Comparison of ENCODE assay signal across 12 cellular contexts in genomic region chr12:71157601-71158233, GRCh38. TPM values are rescaled to one million over a fixed set of nuclear protein-coding genes. Genes with fewer than 3 reads are reported as not detected.
DNase-seq lines count a peak whose midpoint lies in the region; ATAC-seq and TF ChIP-seq lines count a peak whose summit lies in the region.
"Had no signal": no experiment of that assay in that cellular context is flagged by ENCODE, and none has a peak within 500 bp of the region (broad histone marks: within the 10 kb centered on the region; RNA-seq: fewer than 3 reads in every experiment).

TSPAN8 (minus strand) TSS chr12:71157999; CDS start chr12:71157678, 321 bp downstream.

- H3K27me3 ChIP-seq in BE2C (no peaks in the 10 kb centered on the region), dorsolateral prefrontal cortex (peaks cover 0 to 3% (median 0%) of the 10 kb centered on the region in 45 donors), ovary (no peaks in the 10 kb centered on the region)
- H3K27me3 ChIP-seq: BLaER1 had no signal

- H3K36me3 ChIP-seq in BE2C: no peaks in the 10 kb centered on the region
- no peaks in the 10 kb centered on the region for H3K36me3 ChIP-seq in ovary
- H3K36me3 ChIP-seq: BLaER1 had no signal

- DNase-seq in BE2C (no peak), NCI-H2196 (lab: John Stamatoyannopoulos, UW; ENCODE audit: unreplicated experiment) (peak; percentile 58), dorsolateral prefrontal cortex (no peak), ovary (no peak), SKM-1 treated with dmso at 0.1 percent for 144 hours (lab: John Stamatoyannopoulos, UW; ENCODE audit: unreplicated experiment) (no peak), KG1 (lab: John Stamatoyannopoulos, UW) (no peak)
- DNase-seq in NK-92 treated with Interleukin-12 subunit alpha and Interleukin-12 subunit beta, amount 100 ng/mL, for 24 hours (lab: John Stamatoyannopoulos, UW): no peak

- H3K27ac ChIP-seq in dorsolateral prefrontal cortex (peak within 1 kb of the TSS in 38 of 59 donors; percentile 1 to 85 (median 53)), ovary (no peak within 1 kb of the TSS)
- H3K27ac ChIP-seq: BLaER1 had no signal

- TF ChIP-seq EP300 in ovary (IDR thresholded peaks at IDR 0.05): no peak

- H3K4me3 ChIP-seq in BE2C (ENCODE audit: low read depth, low read length) (peak within 1 kb of the TSS; percentile 42), dorsolateral prefrontal cortex (peak within 1 kb of the TSS in 50 of 59 donors; percentile 4 to 62 (median 32)), ovary (peak within 1 kb of the TSS; percentile 11)
- H3K4me3 ChIP-seq: BLaER1 had no signal

- TF ChIP-seq CTCF in BE2C (IDR thresholded peaks at IDR 0.05; ENCODE audit: low read depth, low read length) (no peak), dorsolateral prefrontal cortex (IDR thresholded peaks at IDR 0.05 in 54 of 56, conservative IDR thresholded peaks at IDR 0.05 in 2 of 56; ENCODE audit: low read depth in 1 of 56, partially characterized antibody in 56 of 56) (no peak), ovary (IDR thresholded peaks at IDR 0.05) (no peak)

- H3K4me1 ChIP-seq in BE2C (peaks cover 42% of the 10 kb centered on the region), ovary (ENCODE audit: insufficient read depth) (peaks cover 2% of the 10 kb centered on the region)
- H3K4me1 ChIP-seq: BLaER1 had no signal

- no peak for ATAC-seq in HG02852 (IDR thresholded peaks at IDR 0.05; ENCODE audit: unreplicated experiment)

- intact Hi-C loops in dorsolateral prefrontal cortex (cut with DNase I) (no loop called here), ovary (cut with DNase I) (no loop called here)

- TF ChIP-seq POLR2A in ovary (IDR thresholded peaks at IDR 0.05): no peak

- no peaks in the 10 kb centered on the region for H3K9me3 ChIP-seq in BE2C
- H3K9me3 ChIP-seq in ovary: no peaks in the 10 kb centered on the region
- H3K9me3 ChIP-seq: BLaER1 had no signal

- 12 to 18% (median 12%) methylated on average over 7 of the region's 7 CpGs for WGBS in ovary, 3 donors

RNA-seq across cellular contexts. Expression of gene TSPAN8, which starts in this region (rescaled TPM):
- 64.7 TPM for polyA plus RNA-seq in BE2C (2012; ENCODE audit: insufficient read depth, insufficient read length, low read depth)
- total RNA-seq in dorsolateral prefrontal cortex (10 to 100 TPM in 4 of 120 experiments, 1 to 10 TPM in 96, under 1 TPM in 9, not detected in 11; 0.49 to 14.4 (median 2.3) TPM), ovary (10 to 100 TPM in 6 of 7 donors, 1 to 10 TPM in 1; 8.8 to 55.4 (median 30.0) TPM)
- polyA plus RNA-seq in ovary: 10 to 100 TPM; 14.6 to 23.5 TPM
- total RNA-seq: astrocyte; lung microvascular endothelial cell; T-helper 2 cell treated with Interferon-gamma antibody and Interleukin-4, amounts not matched to agents 100 ng/mL and 5 ng/mL, for 36 hours had no signal

Comparison
In these comparisons a context has a peak if more than half of its experiments do, and no peak if none do; other contexts are left out.
1. H3K27ac ChIP-seq: peak in dorsolateral prefrontal cortex (38 of 59); none in ovary (0 of 2).
2. Peak in every context shown above with its lines, with median percentiles within 50 percentile points of each other: H3K4me3 ChIP-seq.